1 cellular context compared by ENCODE assay signal in genomic region chr1:172360511-172360910, GRCh38.
TF ChIP-seq lines count a peak whose summit lies in the region.

No MANE protein-coding gene starts in this region.

TF ChIP-seq in HepG2, 621 proteins besides CTCF, POLR2A, EP300 and RAD21 (continued from another document and continues in another):
- TF ChIP-seq AHDC1 (CRISPR knock-in tag; IDR thresholded peaks at IDR 0.05; ENCODE audit: borderline replicate concordance) (peak; percentile 80), MLX (CRISPR knock-in tag; IDR thresholded peaks at IDR 0.05) (peak; percentile 68; the same call in 1 of the 2 replicates), MTA1 (CRISPR knock-in tag; IDR thresholded peaks at IDR 0.05; ENCODE audit: borderline replicate concordance) (no peak), TBL1XR1 (IDR thresholded peaks at IDR 0.05; ENCODE audit: borderline replicate concordance, low read length, partially characterized antibody) (peak; percentile 31), NFE2 (CRISPR knock-in tag; IDR thresholded peaks at IDR 0.05) (no peak), ZNF639 (CRISPR knock-in tag; conservative IDR thresholded peaks at IDR 0.05) (no peak), ZSCAN20 (CRISPR knock-in tag; IDR thresholded peaks at IDR 0.05; ENCODE audit: borderline replicate concordance) (no peak), HDAC1 (CRISPR knock-in tag; IDR thresholded peaks at IDR 0.05) (peak; percentile 58; the same call in 1 of the 2 replicates), PPARG (CRISPR knock-in tag; conservative IDR thresholded peaks at IDR 0.05) (peak; percentile 54; the same call in 1 of the 2 replicates), MIXL1 (CRISPR knock-in tag; IDR thresholded peaks at IDR 0.05) (peak; percentile 30; the same call in 1 of the 2 replicates), HOMEZ (CRISPR knock-in tag; IDR thresholded peaks at IDR 0.05; ENCODE audit: low read depth) (0 out of 2 replicates have a peak, but pooled peaks have one; percentile 39), ZNF589 (CRISPR knock-in tag; conservative IDR thresholded peaks at IDR 0.05) (no peak), THAP11 (CRISPR knock-in tag; IDR thresholded peaks at IDR 0.05) (peak; percentile 52; the same call in 1 of the 2 replicates), NFIC (IDR thresholded peaks at IDR 0.05; ENCODE audit: low read length) (peak; percentile 49), ZNF790 (CRISPR knock-in tag; IDR thresholded peaks at IDR 0.05; ENCODE audit: borderline replicate concordance) (no peak), ZNF142 (CRISPR knock-in tag; IDR thresholded peaks at IDR 0.05) (no peak), ZNF143 (CRISPR knock-in tag; IDR thresholded peaks at IDR 0.05) (no peak), ZNF605 (CRISPR knock-in tag; IDR thresholded peaks at IDR 0.05) (no peak), HNF1B (CRISPR knock-in tag; IDR thresholded peaks at IDR 0.05) (no peak), ARID3A (IDR thresholded peaks at IDR 0.05; ENCODE audit: low read depth, low read length) (peak; percentile 78; the same call in 1 of the 2 replicates), UBTF (CRISPR knock-in tag; IDR thresholded peaks at IDR 0.05) (no peak), ZNF878 (CRISPR knock-in tag; IDR thresholded peaks at IDR 0.05) (0 out of 2 replicates have a peak, but pooled peaks have one; percentile 31)
